ENCODE assay signal across 3 cellular contexts in genomic region chrX:147333821-147334220, GRCh38.
"Had no signal": no experiment of that assay in that cellular context is flagged by ENCODE, and none has a peak within 500 bp of the region (broad histone marks: within the 10 kb centered on the region; RNA-seq: fewer than 3 reads in every experiment).

No MANE protein-coding gene starts in this region.

- ATAC-seq: GM12878 had no signal

- DNase-seq: GDM1, GF-D8 had no signal

- H3K4me3 ChIP-seq: GM12878 had no signal
